23 cellular contexts compared by ENCODE assay signal in the genomic region with DNA sequence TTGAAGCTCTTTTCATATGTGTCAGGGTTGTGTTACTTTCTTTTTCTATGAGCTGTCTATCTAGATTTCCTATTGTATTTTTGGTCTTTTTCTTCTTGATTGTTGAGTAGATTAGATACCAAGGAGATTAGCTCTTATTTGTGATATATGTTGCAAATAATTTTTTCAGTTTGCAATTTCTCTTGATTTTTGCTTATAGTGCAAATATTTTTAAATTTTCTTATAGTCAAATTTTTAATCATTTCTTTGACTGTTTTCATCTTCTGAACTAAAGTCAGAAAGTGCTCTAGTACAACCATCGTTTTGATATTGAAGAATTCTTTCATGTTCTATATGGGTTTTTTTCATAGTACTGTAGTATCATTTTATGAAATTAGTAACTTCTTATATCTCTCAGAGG.
DNase-seq lines count a peak whose midpoint lies in the region; ATAC-seq, FAIRE-seq and TF ChIP-seq lines count a peak whose summit lies in the region.
"Had no signal": no experiment of that assay in that cellular context is flagged by ENCODE, and none has a peak within 500 bp of the region (broad histone marks: within the 10 kb centered on the region; RNA-seq: fewer than 3 reads in every experiment).

No MANE protein-coding gene starts in this region.

- H4K8ac ChIP-seq in IMR-90 (ENCODE audit: low read depth in 2 of 2, low read length in 2 of 2), result no peak overlapping the region

- no peak overlapping the region for H2AK5ac ChIP-seq in IMR-90 (ENCODE audit: low read depth, low read length)

- no peak overlapping the region for H3K56ac ChIP-seq in IMR-90 (ENCODE audit: extremely low read depth, insufficient read depth, low read length)

- no peak for TF ChIP-seq EP300 in A549 (IDR thresholded peaks at IDR 0.05)

- H3K36me3 ChIP-seq in IMR-90 (ENCODE audit: control insufficient read depth, insufficient read depth, low read length), result no peaks in the 10 kb centered on the region
- H3K36me3 ChIP-seq: BLaER1 treated with 17β-estradiol and CSF1 and Interleukin-3, amounts not matched to agents 10 nM and 100 nM had no signal

- BruUV-seq in IMR-90 (replicated peaks; lab: Mats Ljungman, UMichigan), result no TSS peak

- H3K4me1 ChIP-seq in A549 (no peaks in the 10 kb centered on the region), IMR-90 (ENCODE audit: control insufficient read depth, insufficient read depth, low read length) (no peaks in the 10 kb centered on the region)

- POLR2A ChIA-PET in A549 (lab: Yijun Ruan, JAX) (no interaction called here), IMR-90 (lab: Charles Lee; ENCODE audit: unreplicated experiment) (no interaction called here)

- H3K79me1 ChIP-seq in IMR-90 (ENCODE audit: low read depth in 1 of 2, low read length in 2 of 2), result no peaks in the 10 kb centered on the region

- intact Hi-C loops in IMR-90 (cut with micrococcal nuclease), result no loop called here

- no peak for DNase-seq in A549 (ENCODE audit: low read depth in 1 of 2, low spot score in 1 of 2)
- no peak for DNase-seq in IMR-90
- no peak for DNase-seq in frontal cortex (ENCODE audit: low spot score in 2 of 2)
- no peak for DNase-seq in G401 (ENCODE audit: low spot score)
- DNase-seq in HTR-8/SVneo (ENCODE audit: insufficient read length, low spot score), result no peak
- no peak for DNase-seq in iPS-NIHi7 (ENCODE audit: extremely low spot score)
- DNase-seq: 8988T; AML-193; CD4-positive, alpha-beta memory T cell; CD4-positive, CD25-positive, alpha-beta regulatory T cell; CD8-positive, alpha-beta memory T cell; COR-L47; DMS 273 treated with DMSO at 0.1 percent for 48 hours; DMS153; DMS53; DMS79; DND-41; GDM1 had no signal

- H2AFZ ChIP-seq in IMR-90 (replicated peaks; ENCODE audit: low read length, poor library complexity), result no peak overlapping the region

- H3K9me3 ChIP-seq in A549 (no peaks in the 10 kb centered on the region), IMR-90 (ENCODE audit: control insufficient read depth, insufficient read depth, low read length) (no peaks in the 10 kb centered on the region)

- no peak overlapping the region for H3K4me2 ChIP-seq in A549
- no peak overlapping the region for H3K4me2 ChIP-seq in IMR-90 (ENCODE audit: low read depth, low read length)
- H3K4me2 ChIP-seq: BLaER1 treated with 17β-estradiol and CSF1 and Interleukin-3, amounts not matched to agents 10 nM and 100 nM had no signal

- TF ChIP-seq CTCF in A549 (IDR thresholded peaks at IDR 0.05) (no peak), IMR-90 (conservative IDR thresholded peaks at IDR 0.05; ENCODE audit: low read depth, low read length) (no peak)

- H3K9ac ChIP-seq in IMR-90 (ENCODE audit: low read depth, low read length), result no peak overlapping the region
- H3K9ac ChIP-seq: BLaER1 treated with 17β-estradiol and CSF1 and Interleukin-3, amounts not matched to agents 10 nM and 100 nM had no signal

- H4K91ac ChIP-seq in IMR-90 (ENCODE audit: insufficient read depth, low read depth, low read length), result no peak overlapping the region

- no peak overlapping the region for H3K18ac ChIP-seq in IMR-90 (ENCODE audit: low read depth, low read length)

- no peaks in the 10 kb centered on the region for H4K20me1 ChIP-seq in IMR-90 (ENCODE audit: insufficient read depth, low read length)
- H4K20me1 ChIP-seq: BLaER1 treated with 17β-estradiol and CSF1 and Interleukin-3, amounts not matched to agents 10 nM and 100 nM had no signal

- no peak overlapping the region for H3K23ac ChIP-seq in IMR-90 (ENCODE audit: low read depth, low read length)

- no peak overlapping the region for H2BK20ac ChIP-seq in IMR-90 (ENCODE audit: low read depth, low read length)

- dilution Hi-C loops in IMR-90 (cut with HindIII; ENCODE audit: low sequenced_read_pairs, unreplicated experiment), result no loop called here

- no peaks in the 10 kb centered on the region for H3K9me1 ChIP-seq in IMR-90 (ENCODE audit: insufficient read depth, low read length)

- no peak for TF ChIP-seq POLR2A in A549 (IDR thresholded peaks at IDR 0.05; ENCODE audit: low read length)
- TF ChIP-seq POLR2A in IMR-90 (IDR thresholded peaks at IDR 0.05; ENCODE audit: low read depth, low read length), result no peak

- no peak overlapping the region for H4K5ac ChIP-seq in IMR-90 (ENCODE audit: low read depth, low read length)

- H2BK15ac ChIP-seq in IMR-90 (ENCODE audit: low read depth, low read length), result no peak overlapping the region

- WGBS in A549 (ENCODE audit: missing lambda C conversion rate), result 5% methylated on average over 1 of the region's 1 CpG
- no CpG with 5 or more reads among the region's 1 CpG for WGBS in IMR-90 (ENCODE audit: extremely low coverage in 2 of 2, insufficient read length in 1 of 2), 2 experiments

- in situ Hi-C loops in IMR-90 (cut with MboI; ENCODE audit: low sequenced_read_pairs) (no loop called here), G401 (cut with HindIII; ENCODE audit: low sequenced_read_pairs) (no loop called here)

- FAIRE-seq in A549 (lab: Jason Lieb, UNC), result no peak
- peak; percentile 24 for FAIRE-seq in frontal cortex (lab: Jason Lieb, UNC)
- FAIRE-seq in HTR-8/SVneo (lab: Jason Lieb, UNC), result no peak
- FAIRE-seq: A204.1, GM12878, GM12892, GM18507 had no signal

- H3K14ac ChIP-seq in IMR-90 (replicated peaks; ENCODE audit: low read depth, low read length), result no peak overlapping the region

- no peak overlapping the region for H2BK5ac ChIP-seq in IMR-90 (ENCODE audit: low read depth, low read length, poor library complexity, severe bottlenecking)

- TF ChIP-seq RAD21 in A549 (conservative IDR thresholded peaks at IDR 0.05 in 1 of 2, IDR thresholded peaks at IDR 0.05 in 1 of 2) (no peak), IMR-90 (IDR thresholded peaks at IDR 0.05; ENCODE audit: low read length) (no peak)

- no peak overlapping the region for H2BK120ac ChIP-seq in IMR-90 (ENCODE audit: low read depth, low read length)

- H2AK9ac ChIP-seq in IMR-90 (replicated peaks; ENCODE audit: low read depth, low read length, poor library complexity), result no peak overlapping the region

- H3K27ac ChIP-seq in A549 (no peak overlapping the region), IMR-90 (ENCODE audit: insufficient read depth, low read length) (no peak overlapping the region)
- H3K27ac ChIP-seq: BLaER1 treated with 17β-estradiol and CSF1 and Interleukin-3, amounts not matched to agents 10 nM and 100 nM had no signal

- CTCF ChIA-PET in A549 (lab: Yijun Ruan, JAX), result no interaction called here
- CTCF ChIA-PET in IMR-90 (lab: Yijun Ruan, JAX), result no interaction called here

- no peaks in the 10 kb centered on the region for H3K27me3 ChIP-seq in IMR-90 (ENCODE audit: control insufficient read depth, insufficient read depth, low read length)
- H3K27me3 ChIP-seq: BLaER1 treated with 17β-estradiol and CSF1 and Interleukin-3, amounts not matched to agents 10 nM and 100 nM had no signal

- H3K4me3 ChIP-seq in A549 (no peak overlapping the region), IMR-90 (ENCODE audit: insufficient read depth, low read depth, low read length) (no peak overlapping the region)
- H3K4me3 ChIP-seq: BLaER1 treated with 17β-estradiol and CSF1 and Interleukin-3, amounts not matched to agents 10 nM and 100 nM; GM12878 had no signal

- H3K4ac ChIP-seq in IMR-90 (ENCODE audit: low read depth, low read length), result no peak overlapping the region

- ATAC-seq in A549 (no peak), IMR-90 (ENCODE audit: low read depth) (no peak)
- ATAC-seq: GM12878 had no signal

TF ChIP-seq in A549, 52 proteins besides CTCF, POLR2A, EP300 and RAD21:
- TF ChIP-seq JUNB (IDR thresholded peaks at IDR 0.05), result no peak
- TF ChIP-seq MAFK (IDR thresholded peaks at IDR 0.05; ENCODE audit: partially characterized antibody), result peak; percentile 30

TF ChIP-seq in IMR-90, 13 proteins besides CTCF, POLR2A, EP300 and RAD21:
- TF ChIP-seq SMC3 (IDR thresholded peaks at IDR 0.05; ENCODE audit: low read depth, low read length) (no peak), MAFK (IDR thresholded peaks at IDR 0.05; ENCODE audit: low read depth, low read length) (peak; percentile 38; the same call in 1 of the 2 replicates)
